ENCODE assay signal across 32 cellular contexts in genomic region chr2:146374505-146374904, GRCh38.
"Had no signal": no experiment of that assay in that cellular context is flagged by ENCODE, and none has a peak within 500 bp of the region (broad histone marks: within the 10 kb centered on the region; RNA-seq: fewer than 3 reads in every experiment).

No MANE protein-coding gene starts in this region.

- H3K27me3 Mint-ChIP-seq: activated CD4-positive, alpha-beta memory T cell treated with anti-CD3 and anti-CD28 coated beads, Interleukin-2, amount 10 ng/mL, durations not matched to agents 7 days and 5 days; activated CD4-positive, alpha-beta T cell treated with anti-CD3 and anti-CD28 coated beads, Interleukin-2, amount 10 ng/mL, durations not matched to agents 24 days and 14 days; activated naive CD4-positive, alpha-beta T cell treated with anti-CD3 and anti-CD28 coated beads, Interleukin-2, amount 10 ng/mL, durations not matched to agents 7 days and 5 days; activated naive CD8-positive, alpha-beta T cell treated with anti-CD3 and anti-CD28 coated beads, Interleukin-2, amount 10 ng/mL, durations not matched to agents 7 days and 5 days; activated T-cell treated with anti-CD3 and anti-CD28 coated beads, Interleukin-2, amount 50 U/mL, for 24 hours; dendritic cell treated with granulocyte-macrophage colony-stimulating factor and Interleukin-4, amounts not matched to agents 40 ng/mL and 50 ng/mL, for 4 days; natural killer cell treated with Interleukin-12 subunit alpha and Interleukin-12 subunit beta and Interleukin-15 and Interleukin-18, amount 100 ng/mL, for 72 hours; stimulated activated naive B cell treated with anti-CD40 and anti-IgM and Interleukin-4, amounts not matched to agents 10 μg/mL and 1 μg/mL and 100 μg/mL, for 72 hours had no signal

- DNase-seq: activated CD4-positive, alpha-beta memory T cell treated with anti-CD3 and anti-CD28 coated beads, Interleukin-2, amount 10 ng/mL, durations not matched to agents 7 days and 5 days; activated CD4-positive, alpha-beta T cell treated with anti-CD3 and anti-CD28 coated beads, Interleukin-2, amount 10 ng/mL, durations not matched to agents 24 days and 14 days; activated CD4-positive, CD25-positive, alpha-beta regulatory T cell treated with anti-CD3 and anti-CD28 coated beads, Interleukin-2, amount 50 U/mL, for 72 hours; activated CD8-positive, alpha-beta memory T cell treated with anti-CD3 and anti-CD28 coated beads, Interleukin-2, amount 50 U/mL, for 48 hours; activated gamma-delta T cell; activated naive CD4-positive, alpha-beta T cell treated with anti-CD3 and anti-CD28 coated beads, Interleukin-2, amount 10 ng/mL, durations not matched to agents 7 days and 5 days; activated naive CD8-positive, alpha-beta T cell treated with anti-CD3 and anti-CD28 coated beads, Interleukin-2, amount 10 ng/mL, durations not matched to agents 7 days and 5 days; activated T-cell treated with anti-CD3 and anti-CD28 coated beads, Interleukin-2, amount 50 U/mL, for 24 hours; brain microvascular endothelial cell; central memory CD4-positive, alpha-beta T cell; effector CD4-positive, alpha-beta T cell; esophagus squamous epithelium; heart left ventricle; hypothalamus; left ventricle myocardium inferior; mesendoderm; stimulated activated CD4-positive, alpha-beta T cell treated with anti-CD3 and anti-CD28 coated beads, Interleukin-15, amount 100 ng/mL, for 24 hours; stimulated activated CD4-positive, alpha-beta T cell treated with anti-CD3 and anti-CD28 coated beads, Interleukin-2, amount 100 ng/mL, for 24 hours; stimulated activated naive B cell treated with anti-CD40 and anti-IgM and Interleukin-4, amounts not matched to agents 10 μg/mL and 1 μg/mL and 100 μg/mL, for 72 hours; stomach; T-helper 9 cell; tibial artery; upper lobe of right lung had no signal

- H3K9me3 ChIP-seq: ascending aorta, esophagus squamous epithelium, suprapubic skin, upper lobe of right lung had no signal

- H3K27ac ChIP-seq: ascending aorta, brain microvascular endothelial cell, epithelial cell of prostate, esophagus squamous epithelium, heart left ventricle, left ventricle myocardium inferior, right atrium auricular region, stomach, suprapubic skin, tibial artery, upper lobe of right lung had no signal

- H3K4me1 Mint-ChIP-seq: activated CD4-positive, alpha-beta memory T cell treated with anti-CD3 and anti-CD28 coated beads, Interleukin-2, amount 10 ng/mL, durations not matched to agents 7 days and 5 days; activated CD4-positive, alpha-beta T cell treated with anti-CD3 and anti-CD28 coated beads, Interleukin-2, amount 10 ng/mL, durations not matched to agents 24 days and 14 days; activated naive CD4-positive, alpha-beta T cell treated with anti-CD3 and anti-CD28 coated beads, Interleukin-2, amount 10 ng/mL, durations not matched to agents 7 days and 5 days; activated naive CD8-positive, alpha-beta T cell treated with anti-CD3 and anti-CD28 coated beads, Interleukin-2, amount 10 ng/mL, durations not matched to agents 7 days and 5 days; stimulated activated naive B cell treated with anti-CD40 and anti-IgM and Interleukin-4, amounts not matched to agents 10 μg/mL and 1 μg/mL and 100 μg/mL, for 72 hours had no signal

- H3K36me3 ChIP-seq: ascending aorta, brain microvascular endothelial cell, esophagus squamous epithelium, heart left ventricle, left ventricle myocardium inferior, right atrium auricular region, stomach, suprapubic skin, tibial artery, upper lobe of right lung had no signal

- H3K9me3 Mint-ChIP-seq: dendritic cell treated with granulocyte-macrophage colony-stimulating factor and Interleukin-4, amounts not matched to agents 40 ng/mL and 50 ng/mL, for 4 days had no signal

- H3K27ac Mint-ChIP-seq: activated CD4-positive, alpha-beta memory T cell treated with anti-CD3 and anti-CD28 coated beads, Interleukin-2, amount 10 ng/mL, durations not matched to agents 7 days and 5 days; activated CD4-positive, alpha-beta T cell treated with anti-CD3 and anti-CD28 coated beads, Interleukin-2, amount 10 ng/mL, durations not matched to agents 24 days and 14 days; activated naive CD4-positive, alpha-beta T cell treated with anti-CD3 and anti-CD28 coated beads, Interleukin-2, amount 10 ng/mL, durations not matched to agents 7 days and 5 days; activated naive CD8-positive, alpha-beta T cell treated with anti-CD3 and anti-CD28 coated beads, Interleukin-2, amount 10 ng/mL, durations not matched to agents 7 days and 5 days; activated T-cell treated with anti-CD3 and anti-CD28 coated beads, Interleukin-2, amount 50 U/mL, for 24 hours; dendritic cell treated with granulocyte-macrophage colony-stimulating factor and Interleukin-4, amounts not matched to agents 40 ng/mL and 50 ng/mL, for 4 days; natural killer cell treated with Interleukin-12 subunit alpha and Interleukin-12 subunit beta and Interleukin-15 and Interleukin-18, amount 100 ng/mL, for 72 hours; stimulated activated naive B cell treated with anti-CD40 and anti-IgM and Interleukin-4, amounts not matched to agents 10 μg/mL and 1 μg/mL and 100 μg/mL, for 72 hours; T-helper 1 cell treated with Interleukin-12 subunit alpha and Interleukin-12 subunit beta and Interleukin-4 antibody, amounts not matched to agents 30 μg/mL and 1 μg/mL, for 36 hours had no signal

- H3K4me3 ChIP-seq: ascending aorta, esophagus squamous epithelium, heart left ventricle, left ventricle myocardium inferior, lung, right atrium auricular region, stomach, suprapubic skin, tibial artery, upper lobe of right lung had no signal

- H3K4me3 Mint-ChIP-seq: activated CD4-positive, alpha-beta memory T cell treated with anti-CD3 and anti-CD28 coated beads, Interleukin-2, amount 10 ng/mL, durations not matched to agents 7 days and 5 days; activated CD4-positive, alpha-beta T cell treated with anti-CD3 and anti-CD28 coated beads, Interleukin-2, amount 10 ng/mL, durations not matched to agents 24 days and 14 days; activated naive CD4-positive, alpha-beta T cell treated with anti-CD3 and anti-CD28 coated beads, Interleukin-2, amount 10 ng/mL, durations not matched to agents 7 days and 5 days; activated naive CD8-positive, alpha-beta T cell treated with anti-CD3 and anti-CD28 coated beads, Interleukin-2, amount 10 ng/mL, durations not matched to agents 7 days and 5 days; activated T-cell treated with anti-CD3 and anti-CD28 coated beads, Interleukin-2, amount 50 U/mL, for 24 hours; dendritic cell treated with granulocyte-macrophage colony-stimulating factor and Interleukin-4, amounts not matched to agents 40 ng/mL and 50 ng/mL, for 4 days; natural killer cell treated with Interleukin-12 subunit alpha and Interleukin-12 subunit beta and Interleukin-15 and Interleukin-18, amount 100 ng/mL, for 72 hours; stimulated activated naive B cell treated with anti-CD40 and anti-IgM and Interleukin-4, amounts not matched to agents 10 μg/mL and 1 μg/mL and 100 μg/mL, for 72 hours; T-helper 1 cell treated with Interleukin-12 subunit alpha and Interleukin-12 subunit beta and Interleukin-4 antibody, amounts not matched to agents 30 μg/mL and 1 μg/mL, for 36 hours had no signal

- H3K27me3 ChIP-seq: ascending aorta, brain microvascular endothelial cell, esophagus squamous epithelium, heart left ventricle, right atrium auricular region, stomach, suprapubic skin, tibial artery, upper lobe of right lung had no signal

- H3K36me3 Mint-ChIP-seq: activated naive CD4-positive, alpha-beta T cell treated with anti-CD3 and anti-CD28 coated beads, Interleukin-2, amount 10 ng/mL, durations not matched to agents 7 days and 5 days; activated naive CD8-positive, alpha-beta T cell treated with anti-CD3 and anti-CD28 coated beads, Interleukin-2, amount 10 ng/mL, durations not matched to agents 7 days and 5 days; natural killer cell treated with Interleukin-12 subunit alpha and Interleukin-12 subunit beta and Interleukin-15 and Interleukin-18, amount 100 ng/mL, for 72 hours; stimulated activated naive B cell treated with anti-CD40 and anti-IgM and Interleukin-4, amounts not matched to agents 10 μg/mL and 1 μg/mL and 100 μg/mL, for 72 hours had no signal

- H3K4me1 ChIP-seq: ascending aorta, esophagus squamous epithelium, heart left ventricle, left ventricle myocardium inferior, right atrium auricular region, stomach, suprapubic skin, tibial artery, upper lobe of right lung had no signal

- FAIRE-seq: islet of Langerhans had no signal

- ATAC-seq: heart left ventricle; natural killer cell treated with Interleukin-12 subunit alpha and Interleukin-12 subunit beta and Interleukin-15 and Interleukin-18, amount 100 ng/mL, for 72 hours; stimulated activated naive B cell treated with anti-CD40 and anti-IgM and Interleukin-4, amounts not matched to agents 10 μg/mL and 1 μg/mL and 100 μg/mL, for 72 hours; upper lobe of right lung had no signal
